In the genomic region with DNA sequence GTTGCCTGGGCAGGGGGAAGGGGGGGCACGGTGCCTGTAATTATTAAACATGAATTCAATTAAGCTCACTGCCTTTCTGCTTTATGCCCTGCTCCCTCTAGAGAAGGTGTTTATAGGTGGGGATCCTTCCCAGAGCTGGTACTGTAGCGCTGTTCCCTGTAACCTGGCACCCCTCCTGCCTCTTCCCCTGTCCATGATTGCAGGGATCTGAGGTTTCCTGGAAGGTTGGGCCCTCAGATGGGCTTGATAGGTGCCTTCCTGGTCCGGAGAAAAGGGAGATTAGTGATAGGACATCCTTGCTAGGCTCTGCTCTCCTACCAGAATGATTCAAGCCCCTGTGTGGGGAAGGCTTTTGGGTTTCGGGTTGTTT, we compare ENCODE assay signal across 8 cellular contexts. TPM values are rescaled to one million over a fixed set of nuclear protein-coding genes. Genes with fewer than 3 reads are reported as not detected.
DNase-seq lines count a peak whose midpoint lies in the region; ATAC-seq and TF ChIP-seq lines count a peak whose summit lies in the region.

No MANE protein-coding gene starts in this region.

- H3K36me3 Mint-ChIP-seq in activated T-cell treated with anti-CD3 and anti-CD28 coated beads, Interleukin-2, amount 50 U/mL, for 72 hours (ENCODE audit: insufficient read depth in 2 of 2), result peaks cover 12 to 20% of the 10 kb centered on the region in 2 donors

- H3K4me3 Mint-ChIP-seq in activated T-cell treated with anti-CD3 and anti-CD28 coated beads, Interleukin-2, amount 50 U/mL, for 72 hours, result peak overlapping the region; percentile 69 to 90

- in situ Hi-C loops in Panc1 (cut with HindIII; ENCODE audit: low pct_unique_long_range_greater_than_20kb, low sequenced_read_pairs), result no loop called here

- TF ChIP-seq CTCF in Panc1 (IDR thresholded peaks at IDR 0.05) (no peak), retinal pigment epithelial cell (conservative IDR thresholded peaks at IDR 0.05; ENCODE audit: low read depth, low read length) (no peak)

- no peaks in the 10 kb centered on the region for H3K27me3 Mint-ChIP-seq in activated T-cell treated with anti-CD3 and anti-CD28 coated beads, Interleukin-2, amount 50 U/mL, for 72 hours (ENCODE audit: low read depth)

- DNase-seq in activated T-cell treated with anti-CD3 and anti-CD28 coated beads, Interleukin-2, amount 50 U/mL, for 72 hours, result no peak
- no peak for DNase-seq in activated T-cell treated with anti-CD3 and anti-CD28 coated beads, Interleukin-2, amount 50 U/mL, for 1 hour
- no peak for DNase-seq in Panc1 (ENCODE audit: low read depth, low spot score)
- DNase-seq in epithelial cell of prostate (ENCODE audit: low read depth, low spot score), result no peak
- no peak for DNase-seq in retinal pigment epithelial cell (ENCODE audit: low read depth)
- DNase-seq in NCI-H82 treated with DMSO at 0.1 percent for 48 hours (lab: John Stamatoyannopoulos, UW; ENCODE audit: unreplicated experiment), result no peak
- no peak for DNase-seq in NCI-H524 (lab: John Stamatoyannopoulos, UW)

- peak overlapping the region; percentile 82 for H3K27ac ChIP-seq in Panc1 (ENCODE audit: low read length)
- H3K27ac ChIP-seq in epithelial cell of prostate, result peak overlapping the region; percentile 97

- CTCF ChIA-PET in Panc1 (lab: Charles Lee), result no interaction called here

- POLR2A ChIA-PET in Panc1 (lab: Charles Lee), result no interaction called here

- H3K4me1 Mint-ChIP-seq in activated T-cell treated with anti-CD3 and anti-CD28 coated beads, Interleukin-2, amount 50 U/mL, for 72 hours (ENCODE audit: low read depth), result peaks cover 69% of the 10 kb centered on the region

- H3K4me3 ChIP-seq in Panc1 (ENCODE audit: low read depth in 2 of 2, low read length in 2 of 2), result peak overlapping the region; percentile 53 to 80
- H3K4me3 ChIP-seq in retinal pigment epithelial cell (ENCODE audit: low read length), result peak overlapping the region; percentile 64

- peaks cover 58% of the 10 kb centered on the region for H3K4me1 ChIP-seq in Panc1 (ENCODE audit: control insufficient read depth, insufficient read depth, low read length)

- intact Hi-C loops in Panc1 (cut with micrococcal nuclease; ENCODE audit: unreplicated experiment), result no loop called here

- H3K27ac Mint-ChIP-seq in activated T-cell treated with anti-CD3 and anti-CD28 coated beads, Interleukin-2, amount 50 U/mL, for 72 hours, result peak overlapping the region; percentile 91

- no peaks in the 10 kb centered on the region for H3K9me3 ChIP-seq in Panc1 (ENCODE audit: control insufficient read depth, insufficient read depth, low read depth, low read length)

- H3K36me3 ChIP-seq in Panc1 (ENCODE audit: control insufficient read depth, insufficient read depth, low read length), result 0 out of 2 replicates have a peak, but pooled peaks cover 11% of the 10 kb centered on the region

- H3K9me3 Mint-ChIP-seq in activated T-cell treated with anti-CD3 and anti-CD28 coated beads, Interleukin-2, amount 50 U/mL, for 72 hours, result no peaks in the 10 kb centered on the region

- no TSS peak for BruUV-seq in Panc1 (replicated peaks; lab: Mats Ljungman, UMichigan)

- peak in 1 of 2 donors; percentile 2 for ATAC-seq in activated T-cell treated with anti-CD3 and anti-CD28 coated beads, Interleukin-2, amount 50 U/mL, for 72 hours (replicated peaks in 1 of 2)
- peak; percentile 47 for ATAC-seq in Panc1
- ATAC-seq in GM19397 (IDR thresholded peaks at IDR 0.05; ENCODE audit: unreplicated experiment), result no peak

- no peaks in the 10 kb centered on the region for H3K27me3 ChIP-seq in Panc1 (ENCODE audit: control insufficient read depth, insufficient read depth, low read length)

RNA-seq across cellular contexts. Expression of gene FAM131A, which starts 2.1 kb away (rescaled TPM):
- total RNA-seq in activated T-cell treated with anti-CD3 and anti-CD28 coated beads, Interleukin-2, amount 50 U/mL, for 72 hours, result 1 to 10 TPM; 6.6 to 7.6 TPM
- total RNA-seq in Panc1 (2021; ENCODE audit: unreplicated experiment), result 30.1 TPM
- 31.9 TPM for polyA plus RNA-seq in Panc1 (2012; ENCODE audit: insufficient read length)

RNA-seq across cellular contexts. Expression of gene EIF4G1, which starts 20.9 kb away (rescaled TPM):
- total RNA-seq in activated T-cell treated with anti-CD3 and anti-CD28 coated beads, Interleukin-2, amount 50 U/mL, for 72 hours, result 100 to 1,000 TPM; 274 to 305 TPM
- total RNA-seq in Panc1 (2021; ENCODE audit: unreplicated experiment), result 798 TPM
- polyA plus RNA-seq in Panc1 (2012; ENCODE audit: insufficient read length), result 816 TPM

RNA-seq across cellular contexts. Expression of gene CLCN2, which starts 26.1 kb away (rescaled TPM):
- 1 to 10 TPM; 3.1 to 3.9 TPM for total RNA-seq in activated T-cell treated with anti-CD3 and anti-CD28 coated beads, Interleukin-2, amount 50 U/mL, for 72 hours
- total RNA-seq in Panc1 (2021; ENCODE audit: unreplicated experiment), result 22.5 TPM
- polyA plus RNA-seq in Panc1 (2012; ENCODE audit: insufficient read length), result 21.4 TPM

RNA-seq across cellular contexts. Expression of gene POLR2H, which starts 26.2 kb away (rescaled TPM):
- total RNA-seq in activated T-cell treated with anti-CD3 and anti-CD28 coated beads, Interleukin-2, amount 50 U/mL, for 72 hours, result 10 to 100 TPM; 86.9 to 93.6 TPM
- 156 TPM for total RNA-seq in Panc1 (2021; ENCODE audit: unreplicated experiment)
- 183 TPM for polyA plus RNA-seq in Panc1 (2012; ENCODE audit: insufficient read length)

RNA-seq across cellular contexts. Expression of gene PSMD2, which starts 36.2 kb away (rescaled TPM):
- total RNA-seq in activated T-cell treated with anti-CD3 and anti-CD28 coated beads, Interleukin-2, amount 50 U/mL, for 72 hours, result 100 to 1,000 TPM; 169 to 184 TPM
- total RNA-seq in Panc1 (2021; ENCODE audit: unreplicated experiment), result 536 TPM
- polyA plus RNA-seq in Panc1 (2012; ENCODE audit: insufficient read length), result 669 TPM
